Comparison of ENCODE assay signal across 8 cellular contexts in the genomic region with DNA sequence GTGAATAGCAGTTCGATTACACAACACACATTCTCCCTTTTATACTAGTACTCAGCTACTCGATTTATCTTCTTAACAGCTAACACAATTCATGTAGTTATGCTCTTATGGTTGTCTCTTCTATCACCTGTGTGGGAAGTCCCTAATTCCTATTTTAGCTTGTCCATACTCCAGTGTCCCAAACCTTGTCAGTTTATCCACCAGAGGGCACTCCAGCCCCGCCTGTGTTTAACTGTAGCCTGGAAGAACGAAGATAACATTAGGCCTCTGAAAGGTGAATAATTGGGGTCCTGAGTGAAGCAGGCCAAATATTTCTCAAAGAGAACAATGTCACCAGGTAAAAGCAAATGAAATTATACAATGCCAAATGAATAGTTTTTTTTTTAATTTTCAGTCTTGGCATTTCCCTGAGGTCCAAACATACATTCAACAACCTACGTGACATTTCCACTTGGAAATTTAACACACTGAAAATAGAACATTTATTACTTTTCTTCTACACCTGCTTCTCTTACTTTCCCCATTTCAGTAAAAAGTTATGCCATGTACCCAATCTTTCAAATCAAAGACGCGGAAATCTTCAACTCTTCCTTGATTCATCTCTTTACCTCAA.
DNase-seq lines count a peak whose midpoint lies in the region; ATAC-seq and TF ChIP-seq lines count a peak whose summit lies in the region.

No MANE protein-coding gene starts in this region.

- H3K27ac ChIP-seq in SK-N-SH (ENCODE audit: low read depth in 2 of 2, low read length in 1 of 2): no peak overlapping the region

- H3F3A ChIP-seq in SK-N-SH (replicated peaks; ENCODE audit: insufficient read depth): no peaks in the 10 kb centered on the region

- H3K9me3 ChIP-seq in SK-N-SH: no peaks in the 10 kb centered on the region

- H3K27ac Mint-ChIP-seq in activated T-cell treated with anti-CD3 and anti-CD28 coated beads, Interleukin-2, amount 50 U/mL, for 24 hours: no peak overlapping the region
- no peak overlapping the region for H3K27ac Mint-ChIP-seq in neural crest cell (ENCODE audit: unreplicated experiment)

- H3K27me3 ChIP-seq in SK-N-SH (ENCODE audit: insufficient read depth): no peaks in the 10 kb centered on the region

- TF ChIP-seq CTCF in SK-N-SH (IDR thresholded peaks at IDR 0.05) (peak; percentile 93), epithelial cell of proximal tubule (conservative IDR thresholded peaks at IDR 0.05; ENCODE audit: low read depth, low read length) (peak; percentile 97), neural crest cell (conservative IDR thresholded peaks at IDR 0.05) (peak; percentile 94)

- ATAC-seq in GM21619 (IDR thresholded peaks at IDR 0.05; ENCODE audit: unreplicated experiment) (peak; percentile 90), HG03095 (IDR thresholded peaks at IDR 0.05; ENCODE audit: unreplicated experiment) (no peak)

- no peaks in the 10 kb centered on the region for H3K27me3 Mint-ChIP-seq in activated T-cell treated with anti-CD3 and anti-CD28 coated beads, Interleukin-2, amount 50 U/mL, for 24 hours
- H3K27me3 Mint-ChIP-seq in neural crest cell (ENCODE audit: low read depth): peaks cover 13% of the 10 kb centered on the region

- no peak overlapping the region for H3K9ac ChIP-seq in SK-N-SH

- no peak overlapping the region for H2AFZ ChIP-seq in SK-N-SH (ENCODE audit: low read depth)

- H3K36me3 Mint-ChIP-seq in activated T-cell treated with anti-CD3 and anti-CD28 coated beads, Interleukin-2, amount 50 U/mL, for 24 hours (ENCODE audit: low read depth): no peaks in the 10 kb centered on the region
- H3K36me3 Mint-ChIP-seq in neural crest cell (ENCODE audit: low read depth): no peaks in the 10 kb centered on the region

- 28% methylated on average over 7 of the region's 7 CpGs for WGBS in SK-N-SH (ENCODE audit: low lambda C conversion rate)

- H3K9me3 Mint-ChIP-seq in activated T-cell treated with anti-CD3 and anti-CD28 coated beads, Interleukin-2, amount 50 U/mL, for 24 hours: no peaks in the 10 kb centered on the region
- H3K9me3 Mint-ChIP-seq in neural crest cell: no peaks in the 10 kb centered on the region

- H3K4me3 ChIP-seq in SK-N-SH (ENCODE audit: low read depth in 2 of 2, low read length in 1 of 2): no peak overlapping the region; a peak in 1 of 4 replicates
- no peak overlapping the region for H3K4me3 ChIP-seq in epithelial cell of proximal tubule (ENCODE audit: low read depth, low read length)

- H3K36me3 ChIP-seq in SK-N-SH (replicated peaks in 1 of 2; ENCODE audit: control insufficient read depth in 1 of 2, insufficient read depth in 2 of 2, low read length in 1 of 2): no peaks in the 10 kb centered on the region

- no peaks in the 10 kb centered on the region for H3K4me1 Mint-ChIP-seq in activated T-cell treated with anti-CD3 and anti-CD28 coated beads, Interleukin-2, amount 50 U/mL, for 24 hours (ENCODE audit: low read depth)
- H3K4me1 Mint-ChIP-seq in neural crest cell: no peaks in the 10 kb centered on the region

- no peak overlapping the region for H3K4me2 ChIP-seq in SK-N-SH

- CTCF ChIA-PET in SK-N-SH (lab: Yijun Ruan, JAX): interaction anchor here (0.5 to 1.7 kb wide), 21 partner anchors 8 to 578 kb away, joined by 3 to 43 read pairs (median 4); partner anchors contain the start of gene HTR1A

- H4K20me1 ChIP-seq in SK-N-SH (ENCODE audit: insufficient read depth): no peaks in the 10 kb centered on the region

- POLR2A ChIA-PET in SK-N-SH (lab: Yijun Ruan, JAX): no interaction called here

- DNase-seq in activated T-cell treated with anti-CD3 and anti-CD28 coated beads for 48 hours (ENCODE audit: low read depth) (peak; percentile 16), KG1 (lab: John Stamatoyannopoulos, UW) (peak; percentile 18), SK-N-SH (peak; percentile 27), epithelial cell of proximal tubule (ENCODE audit: low read depth) (peak; percentile 18), neural crest cell (ENCODE audit: low read depth, low spot score) (peak; percentile 72)
- no peak for DNase-seq in activated T-cell treated with anti-CD3 and anti-CD28 coated beads, Interleukin-2, amount 50 U/mL, for 24 hours

- H3K9me2 ChIP-seq in SK-N-SH: no peaks in the 10 kb centered on the region

- no peaks in the 10 kb centered on the region for H3K79me2 ChIP-seq in SK-N-SH (ENCODE audit: insufficient read depth)

- H3K4me1 ChIP-seq in SK-N-SH (ENCODE audit: control insufficient read depth in 1 of 2, insufficient read depth in 2 of 2, low read depth in 1 of 2, low read length in 1 of 2): no peaks in the 10 kb centered on the region; a peak in 1 of 4 replicates

- peak; percentile 84 for TF ChIP-seq RAD21 in SK-N-SH (IDR thresholded peaks at IDR 0.05; ENCODE audit: low read length)

- TF ChIP-seq EP300 in SK-N-SH (IDR thresholded peaks at IDR 0.05; ENCODE audit: borderline replicate concordance in 1 of 2, low read depth in 1 of 2, low read length in 1 of 2): no peak

- no peak overlapping the region for H3K4me3 Mint-ChIP-seq in activated T-cell treated with anti-CD3 and anti-CD28 coated beads, Interleukin-2, amount 50 U/mL, for 24 hours
- no peak overlapping the region for H3K4me3 Mint-ChIP-seq in neural crest cell

TF ChIP-seq in SK-N-SH, 30 proteins besides CTCF, POLR2A, EP300 and RAD21:
- peak; percentile 75 for TF ChIP-seq SMC3 (IDR thresholded peaks at IDR 0.05; ENCODE audit: low read depth, low read length)
- peak; percentile 70; the same call in 1 of the 2 replicates for TF ChIP-seq REST (IDR thresholded peaks at IDR 0.05; ENCODE audit: low read depth, low read length)
- TF ChIP-seq POLR2AphosphoS5 (IDR thresholded peaks at IDR 0.05; ENCODE audit: low read depth, low read length): no peak
- TF ChIP-seq RFX5 (IDR thresholded peaks at IDR 0.05; ENCODE audit: low read length): no peak
- TF ChIP-seq GABPA (IDR thresholded peaks at IDR 0.05; ENCODE audit: low read depth): no peak
- TF ChIP-seq USF1 (IDR thresholded peaks at IDR 0.05; ENCODE audit: borderline replicate concordance, low read depth): no peak
- no peak for TF ChIP-seq CHD2 (IDR thresholded peaks at IDR 0.05; ENCODE audit: low read length, partially characterized antibody)
TF ChIP-seq in SK-N-SH: peak in this region for 2.
